Comparison of ENCODE assay signal across 1 cellular context in the genomic region with DNA sequence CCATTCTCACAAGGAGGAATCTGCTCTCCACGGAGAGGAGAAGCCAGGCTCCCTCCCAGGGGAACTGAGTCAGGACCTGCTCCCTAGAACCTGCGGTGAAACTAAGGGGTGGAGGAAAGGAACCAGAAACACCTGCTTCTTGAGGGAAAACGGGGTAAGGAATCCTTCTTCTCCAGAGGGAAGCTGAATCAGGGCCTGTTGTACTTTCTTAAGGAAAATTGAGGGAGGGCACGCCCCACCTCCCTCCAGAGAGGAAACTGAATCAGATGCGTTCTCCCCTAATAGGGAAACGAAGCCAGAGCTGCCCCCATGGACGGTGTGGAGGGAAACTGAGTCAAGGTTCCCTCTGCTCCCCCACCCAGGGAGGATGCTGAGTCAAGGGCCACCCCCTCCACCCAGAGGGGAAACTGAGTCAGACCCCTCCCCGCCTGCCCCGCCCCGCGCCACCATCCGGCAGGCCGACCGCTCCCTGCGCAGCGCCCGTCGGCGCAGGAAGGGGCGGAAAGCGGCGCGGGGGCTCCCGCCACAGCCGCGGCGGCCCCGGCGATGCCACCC.
TF ChIP-seq lines count a peak whose summit lies in the region.

No MANE protein-coding gene starts in this region.

TF ChIP-seq in HepG2, 621 proteins besides CTCF, POLR2A, EP300 and RAD21 (continued from another document and continues in another):
- TF ChIP-seq RNF219 (CRISPR knock-in tag; IDR thresholded peaks at IDR 0.05) (0 out of 2 replicates have a peak, but pooled peaks have one; percentile 14), CREM (IDR thresholded peaks at IDR 0.05) (no peak), CREM (CRISPR knock-in tag; IDR thresholded peaks at IDR 0.05) (no peak), NFIB (CRISPR knock-in tag; IDR thresholded peaks at IDR 0.05; ENCODE audit: borderline replicate concordance) (no peak), TBX3 (IDR thresholded peaks at IDR 0.05; ENCODE audit: borderline replicate concordance) (no peak), NFATC3 (CRISPR knock-in tag; IDR thresholded peaks at IDR 0.05) (no peak), WIZ (CRISPR knock-in tag; IDR thresholded peaks at IDR 0.05) (no peak), ZXDC (CRISPR knock-in tag; IDR thresholded peaks at IDR 0.05) (no peak), MTA1 (CRISPR knock-in tag; IDR thresholded peaks at IDR 0.05; ENCODE audit: borderline replicate concordance) (no peak), ADNP (CRISPR knock-in tag; IDR thresholded peaks at IDR 0.05) (no peak), PAF1 (CRISPR knock-in tag; IDR thresholded peaks at IDR 0.05) (no peak), ZNF563 (CRISPR knock-in tag; IDR thresholded peaks at IDR 0.05) (no peak; the same call in 1 of the 2 replicates), ZSCAN29 (CRISPR knock-in tag; conservative IDR thresholded peaks at IDR 0.05) (0 out of 2 replicates have a peak, but pooled peaks have one; percentile 20), ZSCAN9 (CRISPR knock-in tag; IDR thresholded peaks at IDR 0.05; ENCODE audit: borderline replicate concordance) (no peak), PAWR (CRISPR knock-in tag; IDR thresholded peaks at IDR 0.05; ENCODE audit: borderline replicate concordance) (no peak), ZNF207 (IDR thresholded peaks at IDR 0.05; ENCODE audit: borderline replicate concordance) (no peak), CREB1 (IDR thresholded peaks at IDR 0.05) (no peak), CREB1 (CRISPR knock-in tag; IDR thresholded peaks at IDR 0.05) (no peak), KLF12 (CRISPR knock-in tag; IDR thresholded peaks at IDR 0.05; ENCODE audit: borderline replicate concordance) (no peak), JARID2 (CRISPR knock-in tag; IDR thresholded peaks at IDR 0.05; ENCODE audit: insufficient replicate concordance) (no peak), STAG1 (CRISPR knock-in tag; IDR thresholded peaks at IDR 0.05) (no peak), RFX1 (IDR thresholded peaks at IDR 0.05) (no peak), SUZ12 (IDR thresholded peaks at IDR 0.05; ENCODE audit: low read depth, low read length) (no peak), RARG (CRISPR knock-in tag; IDR thresholded peaks at IDR 0.05; ENCODE audit: low read depth) (no peak), NFE2L2 (IDR thresholded peaks at IDR 0.05; ENCODE audit: low read length) (no peak), RBFOX2 (IDR thresholded peaks at IDR 0.05; ENCODE audit: low read depth, low read length) (no peak), ISX (CRISPR knock-in tag; conservative IDR thresholded peaks at IDR 0.05) (no peak), NR0B2 (CRISPR knock-in tag; IDR thresholded peaks at IDR 0.05) (no peak), TFDP1 (CRISPR knock-in tag; IDR thresholded peaks at IDR 0.05; ENCODE audit: borderline replicate concordance) (no peak), DMAP1 (CRISPR knock-in tag; IDR thresholded peaks at IDR 0.05) (no peak), ARID2 (CRISPR knock-in tag; IDR thresholded peaks at IDR 0.05; ENCODE audit: borderline replicate concordance) (peak; percentile 41; the same call in 1 of the 2 replicates), FOXC1 (CRISPR knock-in tag; IDR thresholded peaks at IDR 0.05; ENCODE audit: borderline replicate concordance) (no peak), THYN1 (CRISPR knock-in tag; IDR thresholded peaks at IDR 0.05; ENCODE audit: borderline replicate concordance, low read depth) (no peak), HNRNPL (IDR thresholded peaks at IDR 0.05; ENCODE audit: low read depth, low read length) (no peak), ETV6 (CRISPR knock-in tag; conservative IDR thresholded peaks at IDR 0.05) (no peak), NFE2L1 (CRISPR knock-in tag; IDR thresholded peaks at IDR 0.05; ENCODE audit: borderline replicate concordance) (no peak), MIER2 (CRISPR knock-in tag; IDR thresholded peaks at IDR 0.05) (no peak), EED (CRISPR knock-in tag; IDR thresholded peaks at IDR 0.05) (no peak), MIXL1 (CRISPR knock-in tag; IDR thresholded peaks at IDR 0.05) (no peak), ETV5 (CRISPR knock-in tag; IDR thresholded peaks at IDR 0.05; ENCODE audit: borderline replicate concordance) (no peak), ZNF619 (CRISPR knock-in tag; IDR thresholded peaks at IDR 0.05) (no peak), ZSCAN31 (CRISPR knock-in tag; IDR thresholded peaks at IDR 0.05; ENCODE audit: low read depth) (no peak), ARID3A (IDR thresholded peaks at IDR 0.05; ENCODE audit: low read depth, low read length) (no peak), TGIF2 (CRISPR knock-in tag; IDR thresholded peaks at IDR 0.05) (no peak), ZNF121 (CRISPR knock-in tag; IDR thresholded peaks at IDR 0.05) (no peak), ZNF816 (CRISPR knock-in tag; IDR thresholded peaks at IDR 0.05; ENCODE audit: borderline replicate concordance) (no peak), PHF8 (CRISPR knock-in tag; IDR thresholded peaks at IDR 0.05) (0 out of 2 replicates have a peak, but pooled peaks have one; percentile 26), ZNF775 (CRISPR knock-in tag; IDR thresholded peaks at IDR 0.05; ENCODE audit: borderline replicate concordance) (no peak), ZNF230 (CRISPR knock-in tag; IDR thresholded peaks at IDR 0.05) (no peak)
- TF ChIP-seq, protein P1, sequence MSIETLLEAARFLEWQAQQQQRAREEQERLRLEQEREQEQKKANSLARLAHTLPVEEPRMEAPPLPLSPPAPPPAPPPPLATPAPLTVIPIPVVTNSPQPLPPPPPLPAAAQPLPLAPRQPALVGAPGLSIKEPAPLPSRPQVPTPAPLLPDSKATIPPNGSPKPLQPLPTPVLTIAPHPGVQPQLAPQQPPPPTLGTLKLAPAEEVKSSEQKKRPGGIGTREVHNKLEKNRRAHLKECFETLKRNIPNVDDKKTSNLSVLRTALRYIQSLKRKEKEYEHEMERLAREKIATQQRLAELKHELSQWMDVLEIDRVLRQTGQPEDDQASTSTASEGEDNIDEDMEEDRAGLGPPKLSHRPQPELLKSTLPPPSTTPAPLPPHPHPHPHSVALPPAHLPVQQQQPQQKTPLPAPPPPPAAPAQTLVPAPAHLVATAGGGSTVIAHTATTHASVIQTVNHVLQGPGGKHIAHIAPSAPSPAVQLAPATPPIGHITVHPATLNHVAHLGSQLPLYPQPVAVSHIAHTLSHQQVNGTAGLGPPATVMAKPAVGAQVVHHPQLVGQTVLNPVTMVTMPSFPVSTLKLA (IDR thresholded peaks at IDR 0.05): no peak
- TF ChIP-seq, protein P2, sequence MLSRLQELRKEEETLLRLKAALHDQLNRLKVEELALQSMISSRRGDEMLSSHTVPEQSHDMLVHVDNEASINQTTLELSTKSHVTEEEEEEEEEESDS (CRISPR knock-in tag; IDR thresholded peaks at IDR 0.05; ENCODE audit: borderline replicate concordance): no peak
- TF ChIP-seq, protein P3, sequence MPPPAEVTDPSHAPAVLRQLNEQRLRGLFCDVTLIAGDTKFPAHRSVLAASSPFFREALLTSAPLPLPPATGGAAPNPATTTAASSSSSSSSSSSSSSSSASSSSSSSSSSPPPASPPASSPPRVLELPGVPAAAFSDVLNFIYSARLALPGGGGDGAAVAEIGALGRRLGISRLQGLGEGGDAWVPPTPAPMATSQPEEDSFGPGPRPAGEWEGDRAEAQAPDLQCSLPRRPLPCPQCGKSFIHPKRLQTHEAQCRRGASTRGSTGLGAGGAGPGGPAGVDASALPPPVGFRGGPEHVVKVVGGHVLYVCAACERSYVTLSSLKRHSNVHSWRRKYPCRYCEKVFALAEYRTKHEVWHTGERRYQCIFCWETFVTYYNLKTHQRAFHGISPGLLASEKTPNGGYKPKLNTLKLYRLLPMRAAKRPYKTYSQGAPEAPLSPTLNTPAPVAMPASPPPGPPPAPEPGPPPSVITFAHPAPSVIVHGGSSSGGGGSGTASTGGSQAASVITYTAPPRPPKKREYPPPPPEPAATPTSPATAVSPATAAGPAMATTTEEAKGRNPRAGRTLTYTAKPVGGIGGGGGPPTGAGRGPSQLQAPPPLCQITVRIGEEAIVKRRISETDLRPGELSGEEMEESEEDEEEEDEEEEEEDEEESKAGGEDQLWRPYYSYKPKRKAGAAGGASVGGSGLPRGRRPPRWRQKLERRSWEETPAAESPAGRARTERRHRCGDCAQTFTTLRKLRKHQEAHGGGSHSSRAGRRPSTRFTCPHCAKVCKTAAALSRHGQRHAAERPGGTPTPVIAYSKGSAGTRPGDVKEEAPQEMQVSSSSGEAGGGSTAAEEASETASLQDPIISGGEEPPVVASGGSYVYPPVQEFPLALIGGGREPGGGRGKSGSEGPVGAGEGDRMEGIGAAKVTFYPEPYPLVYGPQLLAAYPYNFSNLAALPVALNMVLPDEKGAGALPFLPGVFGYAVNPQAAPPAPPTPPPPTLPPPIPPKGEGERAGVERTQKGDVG (CRISPR knock-in tag; IDR thresholded peaks at IDR 0.05; ENCODE audit: borderline replicate concordance): no peak
- TF ChIP-seq, protein P4, sequence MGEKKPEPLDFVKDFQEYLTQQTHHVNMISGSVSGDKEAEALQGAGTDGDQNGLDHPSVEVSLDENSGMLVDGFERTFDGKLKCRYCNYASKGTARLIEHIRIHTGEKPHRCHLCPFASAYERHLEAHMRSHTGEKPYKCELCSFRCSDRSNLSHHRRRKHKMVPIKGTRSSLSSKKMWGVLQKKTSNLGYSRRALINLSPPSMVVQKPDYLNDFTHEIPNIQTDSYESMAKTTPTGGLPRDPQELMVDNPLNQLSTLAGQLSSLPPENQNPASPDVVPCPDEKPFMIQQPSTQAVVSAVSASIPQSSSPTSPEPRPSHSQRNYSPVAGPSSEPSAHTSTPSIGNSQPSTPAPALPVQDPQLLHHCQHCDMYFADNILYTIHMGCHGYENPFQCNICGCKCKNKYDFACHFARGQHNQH (CRISPR knock-in tag; IDR thresholded peaks at IDR 0.05): no peak
- TF ChIP-seq, protein P5, sequence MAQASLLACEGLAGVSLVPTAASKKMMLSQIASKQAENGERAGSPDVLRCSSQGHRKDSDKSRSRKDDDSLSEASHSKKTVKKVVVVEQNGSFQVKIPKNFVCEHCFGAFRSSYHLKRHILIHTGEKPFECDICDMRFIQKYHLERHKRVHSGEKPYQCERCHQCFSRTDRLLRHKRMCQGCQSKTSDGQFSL (CRISPR knock-in tag; IDR thresholded peaks at IDR 0.05): no peak
